8 cellular contexts compared by ENCODE assay signal in genomic region chr15:82986442-82986780, GRCh38. TPM values are rescaled to one million over a fixed set of nuclear protein-coding genes. Genes with fewer than 3 reads are reported as not detected.
DNase-seq lines count a peak whose midpoint lies in the region; ATAC-seq, FAIRE-seq and TF ChIP-seq lines count a peak whose summit lies in the region.

No MANE protein-coding gene starts in this region.

- peak overlapping the region; percentile 90 to 95 for H3K9ac ChIP-seq in K562 (ENCODE audit: insufficient read depth in 1 of 2, low read depth in 2 of 2, low read length in 2 of 2)

- no peak for TF ChIP-seq POLR2A in K562 (conservative IDR thresholded peaks at IDR 0.05)

- TF ChIP-seq EP300 in K562 (IDR thresholded peaks at IDR 0.05; ENCODE audit: low read length), result no peak

- no peak for FAIRE-seq in K562 (lab: Jason Lieb, UNC)

- H4K20me1 ChIP-seq in K562 (replicated peaks; ENCODE audit: control insufficient read depth, insufficient read depth, low read length), result no peaks in the 10 kb centered on the region

- H3K4me1 ChIP-seq in K562 (replicated peaks in 1 of 2; ENCODE audit: control insufficient read depth in 2 of 2, insufficient read depth in 2 of 2, low read length in 2 of 2), result peaks cover 0 to 5% of the 10 kb centered on the region in 2 experiments; a peak in 3 of 5 replicates
- peaks cover 11% of the 10 kb centered on the region for H3K4me1 ChIP-seq in thymus (ENCODE audit: control insufficient read depth, insufficient read depth, low read length)

- intact Hi-C loops in K562 (cut with micrococcal nuclease), result loop anchor here (1.0 kb wide), 1 partner anchor 137 kb away; no protein-coding TSS in a partner anchor

- H3K36me3 ChIP-seq in K562 (ENCODE audit: control insufficient read depth, insufficient read depth, low read length) (peaks cover 26% of the 10 kb centered on the region; the same call in 2 of the 3 replicates), thymus (ENCODE audit: control insufficient read depth, insufficient read depth) (peaks cover 2% of the 10 kb centered on the region)

- peak overlapping the region; percentile 94 for H3K4me3 ChIP-seq in GM08714 (ENCODE audit: low read length)
- peak overlapping the region; percentile 77 for H3K4me3 ChIP-seq in K562
- H3K4me3 ChIP-seq in thymus (ENCODE audit: low read length), result peak overlapping the region; percentile 74

- TF ChIP-seq RAD21 in K562 (CRISPR knock-in tag; conservative IDR thresholded peaks at IDR 0.05 in 1 of 2, IDR thresholded peaks at IDR 0.05 in 1 of 2), result no peak

- DNase-seq in LoVo (ENCODE audit: low spot score) (peak; percentile 6), K562 (ENCODE audit: extremely low read depth in 1 of 4, low spot score in 3 of 4) (peak in 1 of 4 experiments; percentile 42), left lobe of liver (ENCODE audit: low spot score) (no peak), NCI-H1694 treated with DMSO at 0.1 percent for 48 hours (lab: John Stamatoyannopoulos, UW) (no peak), NCI-H82 (lab: John Stamatoyannopoulos, UW) (no peak)

- peak overlapping the region; percentile 99 for H3K4me2 ChIP-seq in K562 (ENCODE audit: insufficient read depth, low read length)

- BruUV-seq in K562 (replicated peaks; lab: Mats Ljungman, UMichigan), result TSS peak; percentile 79

- CTCF ChIA-PET in K562 (lab: Yijun Ruan, JAX; ENCODE audit: low intra/inter-chr PET ratio), result no interaction called here

- TF ChIP-seq CTCF in K562 (IDR thresholded peaks at IDR 0.05 in 2 of 3, conservative IDR thresholded peaks at IDR 0.05 in 1 of 3; ENCODE audit: insufficient read depth in 2 of 3, low read depth in 1 of 3, low read length in 3 of 3), result no peak

- H2AFZ ChIP-seq in K562 (ENCODE audit: low read depth, low read length), result peak overlapping the region; percentile 100

- H3K27ac ChIP-seq in K562 (ENCODE audit: extremely low read depth, low read depth, low read length), result peak overlapping the region; percentile 75
- H3K27ac ChIP-seq in thymus (ENCODE audit: low read depth), result peak overlapping the region; percentile 88

- H3K9me3 ChIP-seq in K562 (replicated peaks; ENCODE audit: control insufficient read depth, insufficient read depth, low read depth, low read length) (peaks cover 5% of the 10 kb centered on the region), thymus (ENCODE audit: control insufficient read depth) (no peaks in the 10 kb centered on the region)

- ATAC-seq in GM21619 (IDR thresholded peaks at IDR 0.05; ENCODE audit: unreplicated experiment) (peak; percentile 26), K562 (peak; percentile 73), left lobe of liver (peak; percentile 27)

- H3K27me3 ChIP-seq in K562 (ENCODE audit: control insufficient read depth in 2 of 2, insufficient read depth in 2 of 2, low read length in 2 of 2), result no peaks in the 10 kb centered on the region
- H3K27me3 ChIP-seq in thymus (ENCODE audit: control insufficient read depth, insufficient read depth), result no peaks in the 10 kb centered on the region

- in situ Hi-C loops in K562 (cut with MboI), result loop anchor here (10.0 kb wide), 1 partner anchor 132 kb away; no protein-coding TSS in a partner anchor

- H3K79me2 ChIP-seq in K562 (ENCODE audit: control insufficient read depth, insufficient read depth, low read length), result peaks cover 14% of the 10 kb centered on the region

- WGBS in K562 (ENCODE audit: insufficient coverage, low coverage, missing lambda C conversion rate), result 2% methylated on average over 11 of the region's 12 CpGs
- WGBS in thymus, result under 1% methylated on average over 12 of the region's 12 CpGs

- no peaks in the 10 kb centered on the region for H3K9me1 ChIP-seq in K562 (ENCODE audit: control insufficient read depth, insufficient read depth, low read length)

- POLR2A ChIA-PET in K562 (lab: Yijun Ruan, JAX), result interaction anchor here (0.6 to 2.1 kb wide), 6 partner anchors 9 to 446 kb away, joined by 3 to 5 read pairs (median 4); partner anchors contain the start of gene RPS17

TF ChIP-seq in K562, 482 proteins besides CTCF, POLR2A, EP300 and RAD21 (continues in another document):
- TF ChIP-seq MAFK (IDR thresholded peaks at IDR 0.05; ENCODE audit: low read length) (no peak), TAF1 (IDR thresholded peaks at IDR 0.05; ENCODE audit: control insufficient read depth, extremely low read depth, insufficient read depth, low read length, severe bottlenecking) (peak; percentile 16)
- TF ChIP-seq, protein P1, sequence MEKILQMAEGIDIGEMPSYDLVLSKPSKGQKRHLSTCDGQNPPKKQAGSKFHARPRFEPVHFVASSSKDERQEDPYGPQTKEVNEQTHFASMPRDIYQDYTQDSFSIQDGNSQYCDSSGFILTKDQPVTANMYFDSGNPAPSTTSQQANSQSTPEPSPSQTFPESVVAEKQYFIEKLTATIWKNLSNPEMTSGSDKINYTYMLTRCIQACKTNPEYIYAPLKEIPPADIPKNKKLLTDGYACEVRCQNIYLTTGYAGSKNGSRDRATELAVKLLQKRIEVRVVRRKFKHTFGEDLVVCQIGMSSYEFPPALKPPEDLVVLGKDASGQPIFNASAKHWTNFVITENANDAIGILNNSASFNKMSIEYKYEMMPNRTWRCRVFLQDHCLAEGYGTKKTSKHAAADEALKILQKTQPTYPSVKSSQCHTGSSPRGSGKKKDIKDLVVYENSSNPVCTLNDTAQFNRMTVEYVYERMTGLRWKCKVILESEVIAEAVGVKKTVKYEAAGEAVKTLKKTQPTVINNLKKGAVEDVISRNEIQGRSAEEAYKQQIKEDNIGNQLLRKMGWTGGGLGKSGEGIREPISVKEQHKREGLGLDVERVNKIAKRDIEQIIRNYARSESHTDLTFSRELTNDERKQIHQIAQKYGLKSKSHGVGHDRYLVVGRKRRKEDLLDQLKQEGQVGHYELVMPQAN (IDR thresholded peaks at IDR 0.05; ENCODE audit: borderline replicate concordance), result 0 out of 2 replicates have a peak, but pooled peaks have one; percentile 1

RNA-seq across cellular contexts. Expression of gene RAMAC, which starts 0.4 kb away (rescaled TPM):
- total RNA-seq in K562 (2011; cell fraction: chromatin; rRNA removed; ENCODE audit: low replicate concordance), result 2.6 and 5.9 TPM in 2 replicates
- total RNA-seq in K562 (2011; cell fraction: nucleolus; rRNA removed), result 3.8 and 4.2 TPM in 2 replicates
- 5.6 and 8.0 TPM in 2 replicates for total RNA-seq in K562 (2011; cell fraction: nucleoplasm; rRNA removed)
- 35.8 and 37.8 TPM in 2 replicates for total RNA-seq in K562 (2014; rRNA removed)
- total RNA-seq in K562 (2014; rRNA removed; fragmentation: Illumina TruSeq; extraction: Trizol), result 43.3 and 44.1 TPM in 2 replicates
- 41.7 and 41.9 TPM in 2 replicates for total RNA-seq in K562 (2015; rRNA removed; fragmentation: Illumina TruSeq; extraction: Trizol)
- 26.9 and 28.4 TPM in 2 replicates for total RNA-seq in K562 (2021)
- 24.8 and 36.5 TPM in 2 replicates for polyA plus RNA-seq in K562 (2011; rRNA removed)
- polyA plus RNA-seq in K562 (2011; cell fraction: cytosol; rRNA removed), result 11.2 and 18.5 TPM in 2 replicates
- polyA plus RNA-seq in K562 (2011; cell fraction: nucleus; rRNA removed), result 6.4 and 8.9 TPM in 2 replicates
- polyA plus RNA-seq in K562 (2012), result 24.3 and 37.1 TPM in 2 replicates
- polyA plus RNA-seq in K562 (2014; fragmentation: Illumina TruSeq; extraction: Trizol), result 35.4 and 38.4 TPM in 2 replicates
- 100 to 1,000 TPM; 100 to 108 TPM for polyA plus RNA-seq in K562 (2014; fragmentation: Nextera tagmentation; extraction: Ambion mirVana)
- 35.4 and 42.8 TPM in 2 replicates for polyA plus RNA-seq in K562 (2014; rRNA removed)
- 24.8 and 30.8 TPM in 2 replicates for polyA minus RNA-seq in K562 (2011; rRNA and poly(A)+ RNA removed)
- 6.6 and 12.8 TPM in 2 replicates for polyA minus RNA-seq in K562 (2011; cell fraction: cytosol; rRNA and poly(A)+ RNA removed)
- polyA minus RNA-seq in K562 (2011; cell fraction: nucleus; rRNA and poly(A)+ RNA removed), result 1.6 and 3.2 TPM in 2 replicates
- 9.6 TPM for total RNA-seq in left lobe of liver
- 39.6 TPM for polyA plus RNA-seq in thymus

RNA-seq across cellular contexts. Expression of gene C15orf40, which starts 25.0 kb away (rescaled TPM):
- total RNA-seq in K562 (2011; cell fraction: chromatin; rRNA removed; ENCODE audit: low replicate concordance), result 46.2 and 54.6 TPM in 2 replicates
- total RNA-seq in K562 (2011; cell fraction: nucleolus; rRNA removed), result 35.3 and 48.2 TPM in 2 replicates
- total RNA-seq in K562 (2011; cell fraction: nucleoplasm; rRNA removed), result 49.2 and 71.3 TPM in 2 replicates
- total RNA-seq in K562 (2014; rRNA removed) (15.9 and 18.4 TPM in 2 replicates), K562 (2014; rRNA removed; fragmentation: Illumina TruSeq; extraction: Trizol) (30.3 and 33.7 TPM in 2 replicates), K562 (2015; rRNA removed; fragmentation: Illumina TruSeq; extraction: Trizol) (13.6 and 22.1 TPM in 2 replicates), K562 (2021) (22.9 and 27.0 TPM in 2 replicates), left lobe of liver (11.0 TPM)
- polyA plus RNA-seq in K562 (2011; rRNA removed) (21.4 and 27.0 TPM in 2 replicates), K562 (2014; fragmentation: Illumina TruSeq; extraction: Trizol) (23.2 and 33.9 TPM in 2 replicates), K562 (2014; fragmentation: Nextera tagmentation; extraction: Ambion mirVana) (10 to 100 TPM; 49.9 to 52.0 TPM), K562 (2014; rRNA removed) (21.8 and 29.6 TPM in 2 replicates), thymus (19.6 TPM)
- polyA plus RNA-seq in K562 (2011; cell fraction: cytosol; rRNA removed), result 13.7 and 19.6 TPM in 2 replicates
- polyA plus RNA-seq in K562 (2011; cell fraction: nucleus; rRNA removed), result 18.6 and 24.1 TPM in 2 replicates
- polyA plus RNA-seq in K562 (2012), result 28.6 and 37.1 TPM in 2 replicates
- polyA minus RNA-seq in K562 (2011; rRNA and poly(A)+ RNA removed), result 13.9 and 15.5 TPM in 2 replicates
- polyA minus RNA-seq in K562 (2011; cell fraction: cytosol; rRNA and poly(A)+ RNA removed), result 4.8 and 6.3 TPM in 2 replicates
- polyA minus RNA-seq in K562 (2011; cell fraction: nucleus; rRNA and poly(A)+ RNA removed), result 25.8 and 31.9 TPM in 2 replicates

RNA-seq across cellular contexts. Expression of gene HOMER2, which starts 33.9 kb away (rescaled TPM):
- 1.4 and 2.3 TPM in 2 replicates for total RNA-seq in K562 (2011; cell fraction: chromatin; rRNA removed; ENCODE audit: low replicate concordance)
- 1.4 and 1.8 TPM in 2 replicates for total RNA-seq in K562 (2011; cell fraction: nucleolus; rRNA removed)
- 2.2 and 2.9 TPM in 2 replicates for total RNA-seq in K562 (2011; cell fraction: nucleoplasm; rRNA removed)
- total RNA-seq in K562 (2014; rRNA removed), result 0.32 and 0.69 TPM in 2 replicates
- total RNA-seq in K562 (2014; rRNA removed; fragmentation: Illumina TruSeq; extraction: Trizol), result 0.25 and 0.57 TPM in 2 replicates
- total RNA-seq in K562 (2015; rRNA removed; fragmentation: Illumina TruSeq; extraction: Trizol), result 0.41 TPM in 1 of 2 replicates, not detected in the other
- total RNA-seq in K562 (2021), result 0.47 and 0.54 TPM in 2 replicates
- polyA plus RNA-seq in K562 (2011; rRNA removed), result 0.13 and 0.18 TPM in 2 replicates
- polyA plus RNA-seq in K562 (2011; cell fraction: cytosol; rRNA removed), result 0.63 TPM in 1 of 2 replicates, not detected in the other
- 0.93 and 1.7 TPM in 2 replicates for polyA plus RNA-seq in K562 (2011; cell fraction: nucleus; rRNA removed)
- 0.15 and 0.30 TPM in 2 replicates for polyA plus RNA-seq in K562 (2012)
- polyA plus RNA-seq in K562 (2014; fragmentation: Illumina TruSeq; extraction: Trizol), result 0.30 and 0.43 TPM in 2 replicates
- polyA plus RNA-seq in K562 (2014; fragmentation: Nextera tagmentation; extraction: Ambion mirVana), result under 1 TPM; 0.18 to 0.41 TPM
- polyA plus RNA-seq in K562 (2014; rRNA removed), result 0.23 and 0.31 TPM in 2 replicates
- 1.1 TPM in 1 of 2 replicates, not detected in the other for polyA minus RNA-seq in K562 (2011; rRNA and poly(A)+ RNA removed)
- not detected in 2 replicates for polyA minus RNA-seq in K562 (2011; cell fraction: cytosol; rRNA and poly(A)+ RNA removed)
- 0.67 and 1.8 TPM in 2 replicates for polyA minus RNA-seq in K562 (2011; cell fraction: nucleus; rRNA and poly(A)+ RNA removed)
- 61.3 TPM for total RNA-seq in left lobe of liver
- 5.7 TPM for polyA plus RNA-seq in thymus

Comparison
In these comparisons a context has a peak if more than half of its experiments do, and no peak if none do; other contexts are left out.
1. RNA of gene HOMER2, which starts 33.9 kb away (total RNA-seq): 61.3 TPM in left lobe of liver (single experiment); 0.25 to 2.9 TPM in K562; every median in the first group is over 10 times any median in the second.
2. Peak in every context shown above with its lines, with median percentiles within 50 percentile points of each other: H3K4me3 ChIP-seq and ATAC-seq.